ENCODE assay signal across 18 cellular contexts in the genomic region with DNA sequence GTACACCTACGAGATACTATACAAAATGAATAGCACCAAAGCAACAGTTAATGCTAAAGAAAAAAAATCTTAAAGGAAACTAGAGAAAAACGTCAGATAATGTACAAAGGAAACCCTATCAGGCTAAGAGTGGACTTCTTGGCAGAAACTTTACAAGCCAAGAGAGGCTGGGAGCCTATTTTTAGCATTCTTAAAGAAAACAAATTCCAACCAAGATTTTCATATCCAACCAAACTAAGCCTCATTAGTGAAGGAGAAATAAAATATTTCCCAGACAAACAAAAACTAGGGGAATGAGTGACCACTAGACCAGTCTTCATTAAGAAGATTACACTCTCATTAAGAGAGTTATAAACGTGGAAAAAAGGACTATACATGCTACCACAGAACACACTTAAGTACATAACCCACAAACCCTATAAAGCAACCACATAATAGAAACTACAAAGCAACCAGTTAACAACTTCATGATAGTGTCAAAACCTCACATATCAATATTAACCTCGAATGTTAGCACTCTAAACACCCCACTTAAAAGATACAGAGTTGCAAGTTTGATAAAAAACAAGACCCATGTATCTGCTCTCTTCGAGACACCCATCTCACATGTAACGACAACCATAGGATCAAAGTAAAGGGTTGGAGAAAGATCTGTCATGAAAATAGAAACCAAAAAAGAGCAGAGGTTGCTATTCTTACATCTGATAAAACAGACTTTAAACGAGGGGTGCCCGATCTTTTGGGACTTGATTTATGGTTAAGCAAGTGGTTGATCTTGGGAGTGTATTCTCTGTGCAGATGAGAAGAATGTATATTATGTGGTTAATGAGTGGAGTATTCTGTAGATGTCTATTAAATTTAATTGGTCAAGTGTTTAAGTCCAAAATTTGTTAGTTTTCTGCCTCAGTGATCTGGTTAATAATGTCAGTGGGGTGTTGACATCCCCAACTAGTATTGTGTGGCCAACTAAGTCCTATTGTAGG.
DNase-seq lines count a peak whose midpoint lies in the region; ATAC-seq, FAIRE-seq and TF ChIP-seq lines count a peak whose summit lies in the region.
"Had no signal": no experiment of that assay in that cellular context is flagged by ENCODE, and none has a peak within 500 bp of the region (broad histone marks: within the 10 kb centered on the region; RNA-seq: fewer than 3 reads in every experiment).

No MANE protein-coding gene starts in this region.

- H3K36me3 ChIP-seq in KMS-11 (ENCODE audit: insufficient read depth) (no peaks in the 10 kb centered on the region), smooth muscle cell (ENCODE audit: low read depth) (no peaks in the 10 kb centered on the region)
- H3K36me3 ChIP-seq: BLaER1 treated with 17β-estradiol and CSF1 and Interleukin-3, amounts not matched to agents 10 nM and 100 nM; HAP-1 had no signal

- H3K27ac ChIP-seq in KMS-11 (peak overlapping the region; percentile 23; the same call in 1 of the 2 replicates), smooth muscle cell (ENCODE audit: low read depth) (no peak overlapping the region)
- H3K27ac ChIP-seq: BLaER1 treated with 17β-estradiol and CSF1 and Interleukin-3, amounts not matched to agents 10 nM and 100 nM had no signal

- H3F3A ChIP-seq in smooth muscle cell (ENCODE audit: low read depth) = no peaks in the 10 kb centered on the region

- no peaks in the 10 kb centered on the region for H3K36me3 Mint-ChIP-seq in effector memory CD8-positive, alpha-beta T cell (ENCODE audit: insufficient read depth)

- H3K27me3 Mint-ChIP-seq in effector memory CD8-positive, alpha-beta T cell = no peaks in the 10 kb centered on the region
- H3K27me3 Mint-ChIP-seq: CD4-positive, alpha-beta T cell had no signal

- TF ChIP-seq CTCF in D721Med (IDR thresholded peaks at IDR 0.05; ENCODE audit: insufficient read depth, missing control alignments) (no peak), KMS-11 (conservative IDR thresholded peaks at IDR 0.05; ENCODE audit: low read depth, low read length) (no peak), choroid plexus epithelial cell (conservative IDR thresholded peaks at IDR 0.05; ENCODE audit: low read depth, low read length) (no peak), smooth muscle cell (IDR thresholded peaks at IDR 0.05; ENCODE audit: borderline replicate concordance, insufficient read depth, poor library complexity, severe bottlenecking) (no peak)

- no peak overlapping the region for H3K27ac Mint-ChIP-seq in effector memory CD8-positive, alpha-beta T cell
- H3K27ac Mint-ChIP-seq: CD4-positive, alpha-beta T cell had no signal

- H3K27me3 ChIP-seq in KMS-11 (ENCODE audit: insufficient read depth, low read depth) = no peaks in the 10 kb centered on the region
- no peaks in the 10 kb centered on the region for H3K27me3 ChIP-seq in smooth muscle cell (ENCODE audit: low read depth)
- H3K27me3 ChIP-seq: BLaER1 treated with 17β-estradiol and CSF1 and Interleukin-3, amounts not matched to agents 10 nM and 100 nM had no signal

- H3K79me2 ChIP-seq in KMS-11 (ENCODE audit: insufficient read depth, low read depth) (no peaks in the 10 kb centered on the region), smooth muscle cell (ENCODE audit: low read depth) (no peaks in the 10 kb centered on the region)

- peaks cover 8 to 10% of the 10 kb centered on the region in 2 donors for H3K9me3 Mint-ChIP-seq in effector memory CD8-positive, alpha-beta T cell

- ATAC-seq in HG02970 (IDR thresholded peaks at IDR 0.05; ENCODE audit: low FRiP score, unreplicated experiment) = no peak
- no peak for ATAC-seq in effector memory CD8-positive, alpha-beta T cell (replicated peaks)

- no peaks in the 10 kb centered on the region for H3K4me1 Mint-ChIP-seq in effector memory CD8-positive, alpha-beta T cell (ENCODE audit: low read depth in 2 of 2)

- FAIRE-seq in D721Med (lab: Jason Lieb, UNC) = peak; percentile 66
- FAIRE-seq: GM18507, H1 had no signal

- WGBS in smooth muscle cell (ENCODE audit: low lambda C conversion rate) = 41% methylated on average over 8 of the region's 8 CpGs

- peaks cover 20% of the 10 kb centered on the region for H3K4me1 ChIP-seq in KMS-11 (ENCODE audit: low read depth, poor library complexity, severe bottlenecking)
- H3K4me1 ChIP-seq in smooth muscle cell (ENCODE audit: low read depth) = no peaks in the 10 kb centered on the region
- H3K4me1 ChIP-seq: HAP-1 had no signal

- H3K4me3 Mint-ChIP-seq in effector memory CD8-positive, alpha-beta T cell = no peak overlapping the region
- H3K4me3 Mint-ChIP-seq: CD4-positive, alpha-beta T cell had no signal

- no peak for DNase-seq in D721Med (ENCODE audit: insufficient read length, low spot score)
- DNase-seq in choroid plexus epithelial cell (ENCODE audit: low read depth) = peak; percentile 18
- no peak for DNase-seq in smooth muscle cell (lab: John Stamatoyannopoulos, UW; ENCODE audit: unreplicated experiment)
- DNase-seq in effector memory CD8-positive, alpha-beta T cell = no peak
- no peak for DNase-seq in stimulated activated CD8-positive, alpha-beta memory T cell treated with anti-CD3 and anti-CD28 coated beads, Interleukin-4, amount 100 ng/mL, for 48 hours
- DNase-seq: 8988T; AML-193; CD4-positive, alpha-beta T cell; DMS153; DND-41; GF-D8; KBM-7 had no signal

- H2AFZ ChIP-seq in KMS-11 (ENCODE audit: low read depth) = peak overlapping the region; percentile 33
- peak overlapping the region; percentile 6 for H2AFZ ChIP-seq in smooth muscle cell (ENCODE audit: low read depth)

- H4K20me1 ChIP-seq in KMS-11 (ENCODE audit: insufficient read depth) (no peaks in the 10 kb centered on the region), smooth muscle cell (ENCODE audit: low read depth) (no peaks in the 10 kb centered on the region)
- H4K20me1 ChIP-seq: BLaER1 treated with 17β-estradiol and CSF1 and Interleukin-3, amounts not matched to agents 10 nM and 100 nM had no signal

- no peak overlapping the region for H3K9ac ChIP-seq in KMS-11
- H3K9ac ChIP-seq in smooth muscle cell (ENCODE audit: low read depth) = no peak overlapping the region
- H3K9ac ChIP-seq: BLaER1 treated with 17β-estradiol and CSF1 and Interleukin-3, amounts not matched to agents 10 nM and 100 nM had no signal

- H3K9me3 ChIP-seq in smooth muscle cell (replicated peaks; ENCODE audit: low read depth) = no peaks in the 10 kb centered on the region
- H3K9me3 ChIP-seq: HAP-1 had no signal

- peak overlapping the region; percentile 47 for H3K4me2 ChIP-seq in KMS-11
- H3K4me2 ChIP-seq in smooth muscle cell = no peak overlapping the region

- H3K4me3 ChIP-seq in KMS-11 (IDR thresholded peaks at IDR 0.05; ENCODE audit: insufficient read depth, low read depth, low read length) (no peak overlapping the region), choroid plexus epithelial cell (ENCODE audit: low read depth, low read length) (no peak overlapping the region), smooth muscle cell (no peak overlapping the region)
- H3K4me3 ChIP-seq: BLaER1 treated with 17β-estradiol and CSF1 and Interleukin-3, amounts not matched to agents 10 nM and 100 nM; HAP-1 had no signal
